17 cellular contexts compared by ENCODE assay signal in the genomic region with DNA sequence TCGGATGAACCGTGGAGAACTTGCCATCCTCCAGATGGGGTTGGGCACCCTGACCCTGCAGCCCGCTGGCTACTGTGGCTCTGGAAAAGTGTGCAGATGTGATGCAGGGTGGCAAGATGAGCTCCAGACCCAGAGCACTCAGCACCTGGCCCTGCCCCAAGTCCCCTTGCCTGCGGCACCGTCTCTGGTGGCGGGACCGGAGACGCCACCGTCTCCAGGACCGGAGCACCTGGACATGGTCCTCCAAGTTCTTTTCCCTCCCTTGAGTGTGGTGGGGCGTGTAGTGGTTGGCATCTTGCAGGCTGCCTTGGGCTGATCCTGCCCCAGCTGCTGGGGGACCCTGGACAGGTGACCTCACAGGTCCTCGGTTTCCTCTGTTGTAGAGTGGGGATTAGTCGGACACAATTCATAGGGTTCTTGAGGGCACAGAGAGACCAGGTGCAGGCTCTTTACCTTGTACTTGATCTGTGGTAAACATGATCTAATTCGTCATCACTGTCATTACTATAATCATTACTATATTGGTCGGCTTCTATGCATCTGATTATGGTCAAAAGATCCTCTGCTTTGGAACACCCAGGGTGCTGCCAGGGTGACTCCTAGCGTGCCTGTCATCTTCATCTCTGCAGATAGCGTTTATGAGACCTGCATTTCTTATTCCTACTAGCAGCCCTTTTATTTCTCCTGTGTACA.
"Had no signal": no experiment of that assay in that cellular context is flagged by ENCODE, and none has a peak within 500 bp of the region (broad histone marks: within the 10 kb centered on the region; RNA-seq: fewer than 3 reads in every experiment).

No MANE protein-coding gene starts in this region.

- H3K4me1 ChIP-seq: breast epithelium had no signal

- ATAC-seq: T-helper 17 cell had no signal

- H3K27me3 ChIP-seq: breast epithelium had no signal

- H3K27ac ChIP-seq: breast epithelium, epithelial cell of prostate, neutrophil, thoracic aorta had no signal

- H3K36me3 ChIP-seq: breast epithelium, neutrophil had no signal

- H3K4me3 ChIP-seq: breast epithelium, mucosa of descending colon, thoracic aorta had no signal

- H3K9me3 ChIP-seq: breast epithelium, mucosa of descending colon, neutrophil, thoracic aorta had no signal

- DNase-seq: activated B cell treated with CpG ODN at 0.5 μM for 24 hours; activated CD4-positive, alpha-beta T cell treated with anti-CD3 and anti-CD28 coated beads for 48 hours; activated naive CD4-positive, alpha-beta T cell; activated naive CD8-positive, alpha-beta T cell treated with anti-CD3 and anti-CD28 coated beads, Interleukin-2, amount 50 U/mL, for 24 hours; aorta; effector memory CD8-positive, alpha-beta T cell; mammary epithelial cell; naive thymus-derived CD4-positive, alpha-beta T cell; small intestine; stimulated activated CD4-positive, alpha-beta T cell treated with anti-CD3 and anti-CD28 coated beads, Interleukin-4, amount 100 ng/mL, for 4 hours; stimulated activated CD8-positive, alpha-beta memory T cell treated with anti-CD3 and anti-CD28 coated beads, Interleukin-4, amount 100 ng/mL, for 48 hours; T-helper 17 cell had no signal
